Comparison of ENCODE assay signal across 26 cellular contexts in genomic region chr3:29338377-29338776, GRCh38.
"Had no signal": no experiment of that assay in that cellular context is flagged by ENCODE, and none has a peak within 500 bp of the region (broad histone marks: within the 10 kb centered on the region; RNA-seq: fewer than 3 reads in every experiment).

No MANE protein-coding gene starts in this region.

- DNase-seq: activated B cell treated with CpG ODN at 0.5 μM for 24 hours; activated CD4-positive, alpha-beta T cell treated with anti-CD3 and anti-CD28 coated beads for 1 hour; activated CD4-positive, alpha-beta T cell treated with anti-CD3 and anti-CD28 coated beads, Interleukin-2, amount 10 ng/mL, durations not matched to agents 24 days and 14 days; activated CD4-positive, alpha-beta T cell treated with anti-CD3 and anti-CD28 coated beads, Interleukin-2, amount 50 U/mL, for 48 hours; activated CD8-positive, alpha-beta memory T cell treated with anti-CD3 and anti-CD28 coated beads, Interleukin-2, amount 10 ng/mL, durations not matched to agents 7 days and 5 days; activated effector memory CD4-positive, alpha-beta T cell treated with Interleukin-2 at 50 U/mL for 16 hours; activated naive CD4-positive, alpha-beta T cell; activated naive CD8-positive, alpha-beta T cell treated with anti-CD3 and anti-CD28 coated beads, Interleukin-2, amount 50 U/mL, for 24 hours; activated T-cell treated with anti-CD3 and anti-CD28 coated beads, Interleukin-2, amount 50 U/mL, for 24 hours; amygdala; brain microvascular endothelial cell; NCI-H1092; NCI-H1930; NCI-H2171; NCI-H2227 treated with DMSO at 0.1 percent for 48 hours; NCI-H446 treated with DMSO at 0.1 percent for 48 hours; NCI-H524 treated with DMSO at 0.1 percent for 48 hours; NCI-H774; NK-92 treated with Interleukin-12 subunit alpha and Interleukin-12 subunit beta, amount 100 ng/mL, for 24 hours; Peyer's patch; SHP77; T-helper 17 cell; T1000 had no signal

- H3K27me3 ChIP-seq: brain microvascular endothelial cell, cardiac muscle cell, Peyer's patch, SJSA1 had no signal

- H3K4me1 ChIP-seq: Peyer's patch had no signal

- H3K4me3 ChIP-seq: cardiac muscle cell, Peyer's patch, SJSA1 had no signal

- H3K27ac ChIP-seq: brain microvascular endothelial cell, cardiac muscle cell, Peyer's patch, SJSA1 had no signal

- H3K9me3 ChIP-seq: Peyer's patch, SJSA1 had no signal

- ATAC-seq: activated CD8-positive, alpha-beta memory T cell treated with anti-CD3 and anti-CD28 coated beads, Interleukin-2, amount 10 ng/mL, durations not matched to agents 7 days and 5 days; activated naive CD4-positive, alpha-beta T cell treated with anti-CD3 and anti-CD28 coated beads, Interleukin-2, amount 50 U/mL, for 72 hours; activated naive CD8-positive, alpha-beta T cell treated with anti-CD3 and anti-CD28 coated beads, Interleukin-2, amount 50 U/mL, for 24 hours; T-helper 17 cell had no signal

- H3K36me3 ChIP-seq: brain microvascular endothelial cell, cardiac muscle cell, Peyer's patch, SJSA1 had no signal
